ENCODE assay signal across 8 cellular contexts in the genomic region with DNA sequence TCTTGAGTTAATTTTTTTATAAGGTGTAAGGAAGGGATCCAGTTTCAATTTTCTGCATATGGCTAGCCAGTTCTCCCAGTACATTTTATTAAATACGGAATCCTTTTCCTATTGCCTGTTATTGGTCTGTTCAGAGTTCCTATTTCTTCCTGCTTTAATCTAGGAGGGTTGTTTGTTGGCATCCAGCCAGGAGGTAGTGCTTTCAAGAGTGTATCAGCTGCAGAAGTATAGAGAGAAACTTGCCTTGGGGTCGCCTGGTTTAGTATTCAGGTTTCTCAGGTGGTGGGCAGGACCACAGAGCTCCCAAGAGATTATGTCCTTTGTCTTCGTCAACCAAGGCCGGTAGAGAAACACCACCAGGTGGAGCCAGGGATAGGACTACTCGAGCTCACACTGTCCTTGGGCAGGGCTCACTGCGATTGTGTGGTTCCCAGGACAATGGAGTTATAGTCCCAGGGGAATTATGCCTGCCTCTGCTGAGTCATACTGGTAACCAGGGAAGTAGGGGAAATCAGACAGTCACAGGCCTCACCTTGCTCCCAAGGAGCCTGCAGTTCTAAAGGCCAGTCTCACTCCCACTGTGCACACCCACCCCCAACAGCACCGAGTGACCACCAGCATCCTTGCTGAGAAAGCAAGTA.
DNase-seq lines count a peak whose midpoint lies in the region; ATAC-seq and TF ChIP-seq lines count a peak whose summit lies in the region.

No MANE protein-coding gene starts in this region.

- no peak for ATAC-seq in SK-N-SH treated with all-trans-retinoic acid at 6 μM for 48 hours
- ATAC-seq in HG03095 (IDR thresholded peaks at IDR 0.05; ENCODE audit: unreplicated experiment): peak; percentile 92
- no peak for ATAC-seq in HG03520 (IDR thresholded peaks at IDR 0.05; ENCODE audit: unreplicated experiment)

- 3% methylated on average over 7 of the region's 7 CpGs for WGBS in SK-N-SH (ENCODE audit: low lambda C conversion rate)

- H4K20me1 ChIP-seq in SK-N-SH (ENCODE audit: insufficient read depth): no peaks in the 10 kb centered on the region

- CTCF ChIA-PET in SK-N-SH (lab: Yijun Ruan, JAX): no interaction called here

- POLR2A ChIA-PET in SK-N-SH (lab: Yijun Ruan, JAX): no interaction called here

- peak; percentile 8; the same call in 1 of the 2 replicates for TF ChIP-seq CTCF in SK-N-SH (IDR thresholded peaks at IDR 0.05)

- TF ChIP-seq RAD21 in SK-N-SH (IDR thresholded peaks at IDR 0.05; ENCODE audit: low read length): no peak

- no peaks in the 10 kb centered on the region for H3K79me2 ChIP-seq in SK-N-SH (ENCODE audit: insufficient read depth)

- H3K4me3 ChIP-seq in SK-N-SH (ENCODE audit: low read depth in 2 of 2, low read length in 1 of 2): no peak overlapping the region

- no peak overlapping the region for H3K4me2 ChIP-seq in SK-N-SH

- H3K36me3 ChIP-seq in SK-N-SH (replicated peaks in 1 of 2; ENCODE audit: control insufficient read depth in 1 of 2, insufficient read depth in 2 of 2, low read length in 1 of 2): no peaks in the 10 kb centered on the region

- H3K9ac ChIP-seq in SK-N-SH: no peak overlapping the region

- no peaks in the 10 kb centered on the region for H3K9me3 ChIP-seq in SK-N-SH

- no peak for DNase-seq in SK-N-SH
- peak; percentile 18 for DNase-seq in RKO (ENCODE audit: low spot score)
- DNase-seq in renal cortical epithelial cell (ENCODE audit: low read depth): peak; percentile 42
- DNase-seq in middle frontal gyrus (ENCODE audit: extremely low spot score, low spot score): no peak
- DNase-seq in putamen (ENCODE audit: low spot score): no peak

- no peaks in the 10 kb centered on the region for H3K4me1 ChIP-seq in SK-N-SH (ENCODE audit: control insufficient read depth in 1 of 2, insufficient read depth in 2 of 2, low read depth in 1 of 2, low read length in 1 of 2)

- H2AFZ ChIP-seq in SK-N-SH (ENCODE audit: low read depth): no peak overlapping the region

- no peaks in the 10 kb centered on the region for H3K9me2 ChIP-seq in SK-N-SH

- H3F3A ChIP-seq in SK-N-SH (replicated peaks; ENCODE audit: insufficient read depth): no peaks in the 10 kb centered on the region

- H3K27me3 ChIP-seq in SK-N-SH (ENCODE audit: insufficient read depth): no peaks in the 10 kb centered on the region; the same call in 1 of the 2 replicates

- no peak for TF ChIP-seq EP300 in SK-N-SH (IDR thresholded peaks at IDR 0.05; ENCODE audit: borderline replicate concordance in 1 of 2, low read depth in 1 of 2, low read length in 1 of 2)

- H3K27ac ChIP-seq in SK-N-SH (ENCODE audit: low read depth in 2 of 2, low read length in 1 of 2): no peak overlapping the region

TF ChIP-seq in SK-N-SH, 30 proteins besides CTCF, POLR2A, EP300 and RAD21 (continues in another document):
- TF ChIP-seq CHD2 (IDR thresholded peaks at IDR 0.05; ENCODE audit: low read length, partially characterized antibody) (no peak), GABPA (IDR thresholded peaks at IDR 0.05; ENCODE audit: low read depth) (no peak), TAF1 (IDR thresholded peaks at IDR 0.05; ENCODE audit: borderline replicate concordance, low read depth, low read length) (no peak), GATA2 (CRISPR knock-in tag; IDR thresholded peaks at IDR 0.05) (no peak), RCOR1 (IDR thresholded peaks at IDR 0.05; ENCODE audit: low read length) (no peak)
- TF ChIP-seq, protein P1, sequence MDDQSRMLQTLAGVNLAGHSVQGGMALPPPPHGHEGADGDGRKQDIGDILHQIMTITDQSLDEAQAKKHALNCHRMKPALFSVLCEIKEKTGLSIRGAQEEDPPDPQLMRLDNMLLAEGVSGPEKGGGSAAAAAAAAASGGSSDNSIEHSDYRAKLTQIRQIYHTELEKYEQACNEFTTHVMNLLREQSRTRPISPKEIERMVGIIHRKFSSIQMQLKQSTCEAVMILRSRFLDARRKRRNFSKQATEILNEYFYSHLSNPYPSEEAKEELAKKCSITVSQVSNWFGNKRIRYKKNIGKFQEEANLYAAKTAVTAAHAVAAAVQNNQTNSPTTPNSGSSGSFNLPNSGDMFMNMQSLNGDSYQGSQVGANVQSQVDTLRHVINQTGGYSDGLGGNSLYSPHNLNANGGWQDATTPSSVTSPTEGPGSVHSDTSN (IDR thresholded peaks at IDR 0.05): no peak
- TF ChIP-seq, protein P2, sequence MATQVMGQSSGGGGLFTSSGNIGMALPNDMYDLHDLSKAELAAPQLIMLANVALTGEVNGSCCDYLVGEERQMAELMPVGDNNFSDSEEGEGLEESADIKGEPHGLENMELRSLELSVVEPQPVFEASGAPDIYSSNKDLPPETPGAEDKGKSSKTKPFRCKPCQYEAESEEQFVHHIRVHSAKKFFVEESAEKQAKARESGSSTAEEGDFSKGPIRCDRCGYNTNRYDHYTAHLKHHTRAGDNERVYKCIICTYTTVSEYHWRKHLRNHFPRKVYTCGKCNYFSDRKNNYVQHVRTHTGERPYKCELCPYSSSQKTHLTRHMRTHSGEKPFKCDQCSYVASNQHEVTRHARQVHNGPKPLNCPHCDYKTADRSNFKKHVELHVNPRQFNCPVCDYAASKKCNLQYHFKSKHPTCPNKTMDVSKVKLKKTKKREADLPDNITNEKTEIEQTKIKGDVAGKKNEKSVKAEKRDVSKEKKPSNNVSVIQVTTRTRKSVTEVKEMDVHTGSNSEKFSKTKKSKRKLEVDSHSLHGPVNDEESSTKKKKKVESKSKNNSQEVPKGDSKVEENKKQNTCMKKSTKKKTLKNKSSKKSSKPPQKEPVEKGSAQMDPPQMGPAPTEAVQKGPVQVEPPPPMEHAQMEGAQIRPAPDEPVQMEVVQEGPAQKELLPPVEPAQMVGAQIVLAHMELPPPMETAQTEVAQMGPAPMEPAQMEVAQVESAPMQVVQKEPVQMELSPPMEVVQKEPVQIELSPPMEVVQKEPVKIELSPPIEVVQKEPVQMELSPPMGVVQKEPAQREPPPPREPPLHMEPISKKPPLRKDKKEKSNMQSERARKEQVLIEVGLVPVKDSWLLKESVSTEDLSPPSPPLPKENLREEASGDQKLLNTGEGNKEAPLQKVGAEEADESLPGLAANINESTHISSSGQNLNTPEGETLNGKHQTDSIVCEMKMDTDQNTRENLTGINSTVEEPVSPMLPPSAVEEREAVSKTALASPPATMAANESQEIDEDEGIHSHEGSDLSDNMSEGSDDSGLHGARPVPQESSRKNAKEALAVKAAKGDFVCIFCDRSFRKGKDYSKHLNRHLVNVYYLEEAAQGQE (IDR thresholded peaks at IDR 0.05; ENCODE audit: low read depth, low read length): no peak
- TF ChIP-seq, protein P3, sequence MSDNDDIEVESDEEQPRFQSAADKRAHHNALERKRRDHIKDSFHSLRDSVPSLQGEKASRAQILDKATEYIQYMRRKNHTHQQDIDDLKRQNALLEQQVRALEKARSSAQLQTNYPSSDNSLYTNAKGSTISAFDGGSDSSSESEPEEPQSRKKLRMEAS (IDR thresholded peaks at IDR 0.05; ENCODE audit: low read depth): no peak

TF ChIP-seq in SK-N-SH treated with all-trans-retinoic acid at 6 μM for 48 hours, 23 proteins besides CTCF, POLR2A, EP300 and RAD21 (continues in another document):
- TF ChIP-seq BACH2 (CRISPR knock-in tag; IDR thresholded peaks at IDR 0.05; ENCODE audit: borderline replicate concordance) (no peak), TOX (CRISPR knock-in tag; IDR thresholded peaks at IDR 0.05; ENCODE audit: borderline replicate concordance) (no peak), PPARA (CRISPR knock-in tag; IDR thresholded peaks at IDR 0.05; ENCODE audit: borderline replicate concordance) (no peak), ZNF565 (CRISPR knock-in tag; conservative IDR thresholded peaks at IDR 0.05; ENCODE audit: low read depth) (no peak), ZFP3 (CRISPR knock-in tag; IDR thresholded peaks at IDR 0.05) (no peak), ZFP30 (CRISPR knock-in tag; IDR thresholded peaks at IDR 0.05) (no peak), TCF4 (CRISPR knock-in tag; IDR thresholded peaks at IDR 0.05; ENCODE audit: borderline replicate concordance) (no peak)
- TF ChIP-seq, protein P4, sequence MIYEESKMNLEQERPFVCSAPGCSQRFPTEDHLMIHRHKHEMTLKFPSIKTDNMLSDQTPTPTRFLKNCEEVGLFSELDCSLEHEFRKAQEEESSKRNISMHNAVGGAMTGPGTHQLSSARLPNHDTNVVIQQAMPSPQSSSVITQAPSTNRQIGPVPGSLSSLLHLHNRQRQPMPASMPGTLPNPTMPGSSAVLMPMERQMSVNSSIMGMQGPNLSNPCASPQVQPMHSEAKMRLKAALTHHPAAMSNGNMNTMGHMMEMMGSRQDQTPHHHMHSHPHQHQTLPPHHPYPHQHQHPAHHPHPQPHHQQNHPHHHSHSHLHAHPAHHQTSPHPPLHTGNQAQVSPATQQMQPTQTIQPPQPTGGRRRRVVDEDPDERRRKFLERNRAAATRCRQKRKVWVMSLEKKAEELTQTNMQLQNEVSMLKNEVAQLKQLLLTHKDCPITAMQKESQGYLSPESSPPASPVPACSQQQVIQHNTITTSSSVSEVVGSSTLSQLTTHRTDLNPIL (CRISPR knock-in tag; IDR thresholded peaks at IDR 0.05; ENCODE audit: low read depth): no peak
- TF ChIP-seq, protein P5, sequence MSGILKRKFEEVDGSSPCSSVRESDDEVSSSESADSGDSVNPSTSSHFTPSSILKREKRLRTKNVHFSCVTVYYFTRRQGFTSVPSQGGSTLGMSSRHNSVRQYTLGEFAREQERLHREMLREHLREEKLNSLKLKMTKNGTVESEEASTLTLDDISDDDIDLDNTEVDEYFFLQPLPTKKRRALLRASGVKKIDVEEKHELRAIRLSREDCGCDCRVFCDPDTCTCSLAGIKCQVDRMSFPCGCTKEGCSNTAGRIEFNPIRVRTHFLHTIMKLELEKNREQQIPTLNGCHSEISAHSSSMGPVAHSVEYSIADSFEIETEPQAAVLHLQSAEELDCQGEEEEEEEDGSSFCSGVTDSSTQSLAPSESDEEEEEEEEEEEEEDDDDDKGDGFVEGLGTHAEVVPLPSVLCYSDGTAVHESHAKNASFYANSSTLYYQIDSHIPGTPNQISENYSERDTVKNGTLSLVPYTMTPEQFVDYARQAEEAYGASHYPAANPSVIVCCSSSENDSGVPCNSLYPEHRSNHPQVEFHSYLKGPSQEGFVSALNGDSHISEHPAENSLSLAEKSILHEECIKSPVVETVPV (CRISPR knock-in tag; IDR thresholded peaks at IDR 0.05): no peak
- TF ChIP-seq, protein P6, sequence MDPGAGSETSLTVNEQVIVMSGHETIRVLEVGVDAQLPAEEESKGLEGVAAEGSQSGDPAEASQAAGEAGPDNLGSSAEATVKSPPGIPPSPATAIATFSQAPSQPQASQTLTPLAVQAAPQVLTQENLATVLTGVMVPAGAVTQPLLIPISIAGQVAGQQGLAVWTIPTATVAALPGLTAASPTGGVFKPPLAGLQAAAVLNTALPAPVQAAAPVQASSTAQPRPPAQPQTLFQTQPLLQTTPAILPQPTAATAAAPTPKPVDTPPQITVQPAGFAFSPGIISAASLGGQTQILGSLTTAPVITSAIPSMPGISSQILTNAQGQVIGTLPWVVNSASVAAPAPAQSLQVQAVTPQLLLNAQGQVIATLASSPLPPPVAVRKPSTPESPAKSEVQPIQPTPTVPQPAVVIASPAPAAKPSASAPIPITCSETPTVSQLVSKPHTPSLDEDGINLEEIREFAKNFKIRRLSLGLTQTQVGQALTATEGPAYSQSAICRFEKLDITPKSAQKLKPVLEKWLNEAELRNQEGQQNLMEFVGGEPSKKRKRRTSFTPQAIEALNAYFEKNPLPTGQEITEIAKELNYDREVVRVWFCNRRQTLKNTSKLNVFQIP (CRISPR knock-in tag; IDR thresholded peaks at IDR 0.05; ENCODE audit: borderline replicate concordance, low read depth): no peak

Comparison
In these comparisons a context has a peak if more than half of its experiments do, and no peak if none do; other contexts are left out.
1. DNase-seq: peak in RKO (single experiment) and renal cortical epithelial cell (single experiment); none in SK-N-SH (single experiment), middle frontal gyrus (single experiment) and putamen (single experiment).